Comparison of ENCODE assay signal across 16 cellular contexts in the genomic region with DNA sequence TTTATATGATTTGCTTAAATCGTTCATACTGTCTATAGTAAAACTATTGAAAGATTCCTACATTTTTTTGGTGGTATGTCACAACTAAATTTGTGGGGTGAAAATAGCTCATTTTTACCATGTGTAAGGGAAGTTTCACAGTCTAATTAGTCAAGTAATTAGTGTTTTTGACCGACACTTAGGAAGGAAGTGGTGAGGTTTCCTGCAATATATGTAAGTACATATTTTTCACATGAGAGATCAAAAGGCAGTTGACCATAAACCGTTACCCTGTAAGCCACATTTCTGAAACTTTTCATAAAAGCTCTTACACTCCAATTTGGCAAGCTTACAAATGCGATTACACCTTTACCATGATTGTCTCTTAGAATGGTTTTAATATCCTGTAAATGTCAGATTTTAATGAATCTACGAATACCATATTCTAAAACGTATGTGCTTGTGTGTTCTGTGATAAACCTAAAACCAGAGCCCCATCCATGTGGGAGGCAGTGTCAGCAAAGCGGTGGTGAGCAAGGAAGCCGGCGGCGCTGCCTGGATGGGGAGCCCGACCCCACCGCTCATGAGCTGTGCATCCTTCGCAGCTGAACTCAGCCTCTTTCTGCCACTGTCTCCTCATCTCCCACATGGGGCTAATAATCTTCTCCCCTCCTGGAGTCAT. TPM values are rescaled to one million over a fixed set of nuclear protein-coding genes. Genes with fewer than 3 reads are reported as not detected.
DNase-seq lines count a peak whose midpoint lies in the region; ATAC-seq and TF ChIP-seq lines count a peak whose summit lies in the region.
"Not testable (repeated sequence)": the region's sequence is repeated elsewhere in the genome, so short reads cannot be mapped to it uniquely, and the experiment has no call there.
"Had no signal": no experiment of that assay in that cellular context is flagged by ENCODE, and none has a peak within 500 bp of the region (broad histone marks: within the 10 kb centered on the region; RNA-seq: fewer than 3 reads in every experiment).

No MANE protein-coding gene starts in this region.

- peaks cover 0 to 76% (median 59%) of the 10 kb centered on the region in 11 experiments; a peak in 17 of 22 replicates for H4K20me1 ChIP-seq in BLaER1 treated with 17β-estradiol and CSF1 and Interleukin-3, amounts not matched to agents 10 nM and 100 nM
- H4K20me1 ChIP-seq in SU-DHL-6 (ENCODE audit: low read depth, low read length), result not testable (repeated sequence)

- not testable (repeated sequence) for H3K9me3 ChIP-seq in BLaER1 treated with 17β-estradiol and CSF1 and Interleukin-3, amounts not matched to agents 10 nM and 100 nM (replicated peaks in 1 of 11); SU-DHL-6 (ENCODE audit: insufficient read depth, low read length)

- H3F3A ChIP-seq in SU-DHL-6 (ENCODE audit: insufficient read depth), result not testable (repeated sequence)

- not testable (repeated sequence) for H3K9me2 ChIP-seq in SU-DHL-6 (replicated peaks; ENCODE audit: insufficient read depth, low read length)

- not testable (repeated sequence) for H3K9ac ChIP-seq in BLaER1 treated with 17β-estradiol and CSF1 and Interleukin-3, amounts not matched to agents 10 nM and 100 nM; SU-DHL-6 (ENCODE audit: low read length)

- not testable (repeated sequence) for H3K4me3 ChIP-seq in BLaER1 treated with 17β-estradiol and CSF1 and Interleukin-3, amounts not matched to agents 10 nM and 100 nM; SU-DHL-6 (ENCODE audit: insufficient read depth, low read length, poor library complexity, severe bottlenecking)

- H3K27ac Mint-ChIP-seq in activated naive CD8-positive, alpha-beta T cell treated with anti-CD3 and anti-CD28 coated beads, Interleukin-2, amount 50 U/mL, for 24 hours, result peak overlapping the region; percentile 74
- not testable (repeated sequence) for H3K27ac Mint-ChIP-seq in osteocyte (ENCODE audit: unreplicated experiment)

- not testable (repeated sequence) for TF ChIP-seq CTCF in SU-DHL-6 (IDR thresholded peaks at IDR 0.05; ENCODE audit: insufficient read depth, low read length, poor library complexity, severe bottlenecking); osteocyte (IDR thresholded peaks at IDR 0.05)

- not testable (repeated sequence) for H3K27ac ChIP-seq in BLaER1 treated with 17β-estradiol and CSF1 and Interleukin-3, amounts not matched to agents 10 nM and 100 nM
- peak overlapping the region; percentile 50; the same call in 1 of the 2 replicates for H3K27ac ChIP-seq in SU-DHL-6 (ENCODE audit: low read depth, low read length)

- peaks cover 3 to 32% (median 15%) of the 10 kb centered on the region in 11 experiments; a peak in 18 of 22 replicates for H3K36me3 ChIP-seq in BLaER1 treated with 17β-estradiol and CSF1 and Interleukin-3, amounts not matched to agents 10 nM and 100 nM
- not testable (repeated sequence) for H3K36me3 ChIP-seq in SU-DHL-6 (ENCODE audit: low read length)

- peak; percentile 65 for DNase-seq in activated CD8-positive, alpha-beta memory T cell treated with anti-CD3 and anti-CD28 coated beads, Interleukin-2, amount 50 U/mL, for 48 hours
- peak; percentile 28 for DNase-seq in activated naive CD8-positive, alpha-beta T cell treated with anti-CD3 and anti-CD28 coated beads, Interleukin-2, amount 50 U/mL, for 24 hours
- peak; percentile 65 for DNase-seq in osteocyte (ENCODE audit: extremely low spot score, unreplicated experiment)

- peaks cover 73% of the 10 kb centered on the region for H3K4me1 Mint-ChIP-seq in activated naive CD8-positive, alpha-beta T cell treated with anti-CD3 and anti-CD28 coated beads, Interleukin-2, amount 50 U/mL, for 24 hours
- H3K4me1 Mint-ChIP-seq in osteocyte (ENCODE audit: unreplicated experiment), result not testable (repeated sequence)

- H3K4me1 ChIP-seq in BLaER1 treated with 17β-estradiol and CSF1 and Interleukin-3, amounts not matched to agents 10 nM and 100 nM, result peaks cover 0 to 51% (median 25%) of the 10 kb centered on the region in 10 experiments; a peak in 14 of 20 replicates

- H3K4me2 ChIP-seq in BLaER1 treated with 17β-estradiol and CSF1 and Interleukin-3, amounts not matched to agents 10 nM and 100 nM, result peak overlapping the region in 9 of 11 experiments; percentile 37 to 69 (median 47); a peak in 15 of 22 replicates
- peak overlapping the region; percentile 44 for H3K4me2 ChIP-seq in SU-DHL-6 (ENCODE audit: low read depth, low read length, poor library complexity, severe bottlenecking)

- ATAC-seq in GM18867 (IDR thresholded peaks at IDR 0.05; ENCODE audit: unreplicated experiment), result peak; percentile 88
- ATAC-seq in GM21528 (IDR thresholded peaks at IDR 0.05; ENCODE audit: low FRiP score, unreplicated experiment), result peak; percentile 69
- peak; percentile 66 for ATAC-seq in HG03097 (IDR thresholded peaks at IDR 0.05; ENCODE audit: low FRiP score, unreplicated experiment)
- ATAC-seq in activated naive CD8-positive, alpha-beta T cell treated with anti-CD3 and anti-CD28 coated beads, Interleukin-2, amount 50 U/mL, for 24 hours, result peak; percentile 38

- H3K9me3 Mint-ChIP-seq in activated naive CD8-positive, alpha-beta T cell treated with anti-CD3 and anti-CD28 coated beads, Interleukin-2, amount 50 U/mL, for 24 hours; osteocyte (ENCODE audit: unreplicated experiment): not testable (repeated sequence)

- peak overlapping the region; percentile 42 for H3K4me3 Mint-ChIP-seq in activated naive CD8-positive, alpha-beta T cell treated with anti-CD3 and anti-CD28 coated beads, Interleukin-2, amount 50 U/mL, for 24 hours
- not testable (repeated sequence) for H3K4me3 Mint-ChIP-seq in osteocyte (ENCODE audit: unreplicated experiment)

- not testable (repeated sequence) for H2AFZ ChIP-seq in SU-DHL-6 (ENCODE audit: low read depth, low read length, severe bottlenecking)

- peaks cover 21% of the 10 kb centered on the region for H3K36me3 Mint-ChIP-seq in activated naive CD8-positive, alpha-beta T cell treated with anti-CD3 and anti-CD28 coated beads, Interleukin-2, amount 50 U/mL, for 24 hours (ENCODE audit: low read depth)
- not testable (repeated sequence) for H3K36me3 Mint-ChIP-seq in osteocyte (ENCODE audit: unreplicated experiment)

- not testable (repeated sequence) for H3K27me3 Mint-ChIP-seq in activated naive CD8-positive, alpha-beta T cell treated with anti-CD3 and anti-CD28 coated beads, Interleukin-2, amount 50 U/mL, for 24 hours; osteocyte (ENCODE audit: unreplicated experiment)

- not testable (repeated sequence) for H3K79me2 ChIP-seq in SU-DHL-6 (ENCODE audit: insufficient read depth, low read length)

- peaks cover 8 to 83% (median 29%) of the 10 kb centered on the region in 11 experiments; a peak in 21 of 22 replicates for H3K27me3 ChIP-seq in BLaER1 treated with 17β-estradiol and CSF1 and Interleukin-3, amounts not matched to agents 10 nM and 100 nM
- H3K27me3 ChIP-seq in SU-DHL-6 (ENCODE audit: low read length), result not testable (repeated sequence)

RNA-seq across cellular contexts. Expression of a gene that starts 43.8 kb away (rescaled TPM):
- not detected in 2 replicates for total RNA-seq in osteocyte
- total RNA-seq: A172, activated B cell treated with CpG ODN at 0.5 μM for 24 hours, colonic mucosa, HepG2, prostate gland, SK-MEL-5, subcutaneous adipose tissue, ureter had no signal

Comparison
In these comparisons a context has a peak if more than half of its experiments do, and no peak if none do; other contexts are left out.
1. ATAC-seq: peak in every context shown above with its lines; median percentile 88 in GM18867; 69 in GM21528; 66 in HG03097; 38 in activated naive CD8-positive, alpha-beta T cell treated with anti-CD3 and anti-CD28 coated beads, Interleukin-2, amount 50 U/mL, for 24 hours.